Comparison of ENCODE assay signal across 2 cellular contexts in the genomic region with DNA sequence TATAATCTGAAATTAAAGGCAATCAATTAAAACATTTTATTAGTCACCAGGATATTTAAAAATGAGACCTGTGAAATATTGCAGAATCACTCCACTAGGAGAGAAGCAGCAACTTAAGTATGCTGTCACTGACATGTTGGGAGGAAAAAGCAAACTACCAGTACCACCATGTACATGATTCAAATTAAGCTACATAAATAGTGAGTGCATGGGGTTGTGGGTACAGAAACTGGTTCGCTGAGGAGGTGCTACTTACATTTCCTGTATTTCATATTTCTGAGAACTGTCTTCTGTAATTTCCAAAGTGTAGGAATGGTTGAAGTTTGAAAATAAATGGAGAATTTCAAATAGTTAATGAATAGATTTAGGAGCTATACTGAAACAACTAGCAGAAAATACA.
TF ChIP-seq lines count a peak whose summit lies in the region.

No MANE protein-coding gene starts in this region.

TF ChIP-seq in GM12878, 131 proteins besides CTCF, POLR2A, EP300 and RAD21 (continued from another document):
- TF ChIP-seq, protein P1, sequence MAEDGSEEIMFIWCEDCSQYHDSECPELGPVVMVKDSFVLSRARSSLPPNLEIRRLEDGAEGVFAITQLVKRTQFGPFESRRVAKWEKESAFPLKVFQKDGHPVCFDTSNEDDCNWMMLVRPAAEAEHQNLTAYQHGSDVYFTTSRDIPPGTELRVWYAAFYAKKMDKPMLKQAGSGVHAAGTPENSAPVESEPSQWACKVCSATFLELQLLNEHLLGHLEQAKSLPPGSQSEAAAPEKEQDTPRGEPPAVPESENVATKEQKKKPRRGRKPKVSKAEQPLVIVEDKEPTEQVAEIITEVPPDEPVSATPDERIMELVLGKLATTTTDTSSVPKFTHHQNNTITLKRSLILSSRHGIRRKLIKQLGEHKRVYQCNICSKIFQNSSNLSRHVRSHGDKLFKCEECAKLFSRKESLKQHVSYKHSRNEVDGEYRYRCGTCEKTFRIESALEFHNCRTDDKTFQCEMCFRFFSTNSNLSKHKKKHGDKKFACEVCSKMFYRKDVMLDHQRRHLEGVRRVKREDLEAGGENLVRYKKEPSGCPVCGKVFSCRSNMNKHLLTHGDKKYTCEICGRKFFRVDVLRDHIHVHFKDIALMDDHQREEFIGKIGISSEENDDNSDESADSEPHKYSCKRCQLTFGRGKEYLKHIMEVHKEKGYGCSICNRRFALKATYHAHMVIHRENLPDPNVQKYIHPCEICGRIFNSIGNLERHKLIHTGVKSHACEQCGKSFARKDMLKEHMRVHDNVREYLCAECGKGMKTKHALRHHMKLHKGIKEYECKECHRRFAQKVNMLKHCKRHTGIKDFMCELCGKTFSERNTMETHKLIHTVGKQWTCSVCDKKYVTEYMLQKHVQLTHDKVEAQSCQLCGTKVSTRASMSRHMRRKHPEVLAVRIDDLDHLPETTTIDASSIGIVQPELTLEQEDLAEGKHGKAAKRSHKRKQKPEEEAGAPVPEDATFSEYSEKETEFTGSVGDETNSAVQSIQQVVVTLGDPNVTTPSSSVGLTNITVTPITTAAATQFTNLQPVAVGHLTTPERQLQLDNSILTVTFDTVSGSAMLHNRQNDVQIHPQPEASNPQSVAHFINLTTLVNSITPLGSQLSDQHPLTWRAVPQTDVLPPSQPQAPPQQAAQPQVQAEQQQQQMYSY (CRISPR knock-in tag; IDR thresholded peaks at IDR 0.05) = no peak
- no peak for TF ChIP-seq ZNF24 (IDR thresholded peaks at IDR 0.05)
- TF ChIP-seq CREB1 (IDR thresholded peaks at IDR 0.05; ENCODE audit: low read depth) = no peak
- TF ChIP-seq, protein P2, sequence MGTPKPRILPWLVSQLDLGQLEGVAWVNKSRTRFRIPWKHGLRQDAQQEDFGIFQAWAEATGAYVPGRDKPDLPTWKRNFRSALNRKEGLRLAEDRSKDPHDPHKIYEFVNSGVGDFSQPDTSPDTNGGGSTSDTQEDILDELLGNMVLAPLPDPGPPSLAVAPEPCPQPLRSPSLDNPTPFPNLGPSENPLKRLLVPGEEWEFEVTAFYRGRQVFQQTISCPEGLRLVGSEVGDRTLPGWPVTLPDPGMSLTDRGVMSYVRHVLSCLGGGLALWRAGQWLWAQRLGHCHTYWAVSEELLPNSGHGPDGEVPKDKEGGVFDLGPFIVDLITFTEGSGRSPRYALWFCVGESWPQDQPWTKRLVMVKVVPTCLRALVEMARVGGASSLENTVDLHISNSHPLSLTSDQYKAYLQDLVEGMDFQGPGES (IDR thresholded peaks at IDR 0.05) = no peak
- no peak for TF ChIP-seq JUNB (IDR thresholded peaks at IDR 0.05)
- TF ChIP-seq CEBPB (IDR thresholded peaks at IDR 0.05; ENCODE audit: borderline replicate concordance in 1 of 2, low read depth in 2 of 2, low read length in 2 of 2) = no peak
- TF ChIP-seq MYB (IDR thresholded peaks at IDR 0.05; ENCODE audit: borderline replicate concordance, low read depth, low read length) = no peak
- TF ChIP-seq KLF5 (IDR thresholded peaks at IDR 0.05; ENCODE audit: partially characterized antibody) = no peak
- TF ChIP-seq IKZF2 (IDR thresholded peaks at IDR 0.05) = peak; percentile 9 to 50; a peak in 1 of 4 replicates
- 0 out of 2 replicates have a peak, but pooled peaks have one; percentile 6 for TF ChIP-seq MTA2 (IDR thresholded peaks at IDR 0.05; ENCODE audit: low read depth)
- TF ChIP-seq STAT1 (conservative IDR thresholded peaks at IDR 0.05) = no peak
- no peak; the same call in 1 of the 2 replicates for TF ChIP-seq ZNF217 (IDR thresholded peaks at IDR 0.05)
- TF ChIP-seq SMAD1 (IDR thresholded peaks at IDR 0.05; ENCODE audit: low read depth, partially characterized antibody) = no peak
- TF ChIP-seq ZNF384 (IDR thresholded peaks at IDR 0.05; ENCODE audit: borderline replicate concordance, low read depth, low read length) = no peak
- TF ChIP-seq, protein P3, sequence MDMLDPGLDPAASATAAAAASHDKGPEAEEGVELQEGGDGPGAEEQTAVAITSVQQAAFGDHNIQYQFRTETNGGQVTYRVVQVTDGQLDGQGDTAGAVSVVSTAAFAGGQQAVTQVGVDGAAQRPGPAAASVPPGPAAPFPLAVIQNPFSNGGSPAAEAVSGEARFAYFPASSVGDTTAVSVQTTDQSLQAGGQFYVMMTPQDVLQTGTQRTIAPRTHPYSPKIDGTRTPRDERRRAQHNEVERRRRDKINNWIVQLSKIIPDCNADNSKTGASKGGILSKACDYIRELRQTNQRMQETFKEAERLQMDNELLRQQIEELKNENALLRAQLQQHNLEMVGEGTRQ (IDR thresholded peaks at IDR 0.05; ENCODE audit: borderline replicate concordance, low read depth, low read length) = no peak
- no peak for TF ChIP-seq ATF7 (IDR thresholded peaks at IDR 0.05; ENCODE audit: low read depth)
- TF ChIP-seq NRF1 (conservative IDR thresholded peaks at IDR 0.05; ENCODE audit: low read depth, low read length) = no peak
- TF ChIP-seq, protein P4, sequence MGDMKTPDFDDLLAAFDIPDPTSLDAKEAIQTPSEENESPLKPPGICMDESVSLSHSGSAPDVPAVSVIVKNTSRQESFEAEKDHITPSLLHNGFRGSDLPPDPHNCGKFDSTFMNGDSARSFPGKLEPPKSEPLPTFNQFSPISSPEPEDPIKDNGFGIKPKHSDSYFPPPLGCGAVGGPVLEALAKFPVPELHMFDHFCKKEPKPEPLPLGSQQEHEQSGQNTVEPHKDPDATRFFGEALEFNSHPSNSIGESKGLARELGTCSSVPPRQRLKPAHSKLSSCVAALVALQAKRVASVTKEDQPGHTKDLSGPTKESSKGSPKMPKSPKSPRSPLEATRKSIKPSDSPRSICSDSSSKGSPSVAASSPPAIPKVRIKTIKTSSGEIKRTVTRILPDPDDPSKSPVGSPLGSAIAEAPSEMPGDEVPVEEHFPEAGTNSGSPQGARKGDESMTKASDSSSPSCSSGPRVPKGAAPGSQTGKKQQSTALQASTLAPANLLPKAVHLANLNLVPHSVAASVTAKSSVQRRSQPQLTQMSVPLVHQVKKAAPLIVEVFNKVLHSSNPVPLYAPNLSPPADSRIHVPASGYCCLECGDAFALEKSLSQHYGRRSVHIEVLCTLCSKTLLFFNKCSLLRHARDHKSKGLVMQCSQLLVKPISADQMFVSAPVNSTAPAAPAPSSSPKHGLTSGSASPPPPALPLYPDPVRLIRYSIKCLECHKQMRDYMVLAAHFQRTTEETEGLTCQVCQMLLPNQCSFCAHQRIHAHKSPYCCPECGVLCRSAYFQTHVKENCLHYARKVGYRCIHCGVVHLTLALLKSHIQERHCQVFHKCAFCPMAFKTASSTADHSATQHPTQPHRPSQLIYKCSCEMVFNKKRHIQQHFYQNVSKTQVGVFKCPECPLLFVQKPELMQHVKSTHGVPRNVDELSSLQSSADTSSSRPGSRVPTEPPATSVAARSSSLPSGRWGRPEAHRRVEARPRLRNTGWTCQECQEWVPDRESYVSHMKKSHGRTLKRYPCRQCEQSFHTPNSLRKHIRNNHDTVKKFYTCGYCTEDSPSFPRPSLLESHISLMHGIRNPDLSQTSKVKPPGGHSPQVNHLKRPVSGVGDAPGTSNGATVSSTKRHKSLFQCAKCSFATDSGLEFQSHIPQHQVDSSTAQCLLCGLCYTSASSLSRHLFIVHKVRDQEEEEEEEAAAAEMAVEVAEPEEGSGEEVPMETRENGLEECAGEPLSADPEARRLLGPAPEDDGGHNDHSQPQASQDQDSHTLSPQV (IDR thresholded peaks at IDR 0.05) = no peak
- TF ChIP-seq SMC3 (IDR thresholded peaks at IDR 0.05; ENCODE audit: borderline replicate concordance, low read length) = no peak
- TF ChIP-seq SMARCA5 (IDR thresholded peaks at IDR 0.05) = peak; percentile 68

TF ChIP-seq in HEK293T, 16 proteins besides CTCF, POLR2A, EP300 and RAD21 (continued from another document):
- TF ChIP-seq, protein P5, sequence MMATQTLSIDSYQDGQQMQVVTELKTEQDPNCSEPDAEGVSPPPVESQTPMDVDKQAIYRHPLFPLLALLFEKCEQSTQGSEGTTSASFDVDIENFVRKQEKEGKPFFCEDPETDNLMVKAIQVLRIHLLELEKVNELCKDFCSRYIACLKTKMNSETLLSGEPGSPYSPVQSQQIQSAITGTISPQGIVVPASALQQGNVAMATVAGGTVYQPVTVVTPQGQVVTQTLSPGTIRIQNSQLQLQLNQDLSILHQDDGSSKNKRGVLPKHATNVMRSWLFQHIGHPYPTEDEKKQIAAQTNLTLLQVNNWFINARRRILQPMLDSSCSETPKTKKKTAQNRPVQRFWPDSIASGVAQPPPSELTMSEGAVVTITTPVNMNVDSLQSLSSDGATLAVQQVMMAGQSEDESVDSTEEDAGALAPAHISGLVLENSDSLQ (IDR thresholded peaks at IDR 0.05) = no peak
- TF ChIP-seq ZNF384 (IDR thresholded peaks at IDR 0.05) (no peak), FOXM1 (IDR thresholded peaks at IDR 0.05; ENCODE audit: borderline replicate concordance) (no peak), FOXA1 (IDR thresholded peaks at IDR 0.05) (no peak), BHLHE40 (IDR thresholded peaks at IDR 0.05; ENCODE audit: borderline replicate concordance) (no peak), NFRKB (IDR thresholded peaks at IDR 0.05) (no peak), ELF4 (IDR thresholded peaks at IDR 0.05) (no peak), L3MBTL2 (conservative IDR thresholded peaks at IDR 0.05) (no peak)
